ENCODE assay signal across 1 cellular context in genomic region chr17:8628172-8628571, GRCh38.
TF ChIP-seq lines count a peak whose summit lies in the region.

No MANE protein-coding gene starts in this region.

TF ChIP-seq in H1, 55 proteins besides CTCF, POLR2A, EP300 and RAD21:
- TF ChIP-seq CHD7 (IDR thresholded peaks at IDR 0.05; ENCODE audit: insufficient replicate concordance, low read length): no peak
- no peak for TF ChIP-seq KDM1A (IDR thresholded peaks at IDR 0.05; ENCODE audit: borderline replicate concordance, low read length)
- TF ChIP-seq PHF8 (conservative IDR thresholded peaks at IDR 0.05; ENCODE audit: low read depth, low read length): no peak
- no peak for TF ChIP-seq RNF2 (IDR thresholded peaks at IDR 0.05; ENCODE audit: borderline replicate concordance, low read depth, low read length, missing control alignments, poor library complexity, severe bottlenecking)
- TF ChIP-seq GABPA (IDR thresholded peaks at IDR 0.05; ENCODE audit: borderline replicate concordance, insufficient read depth, low read length): no peak
- TF ChIP-seq TBP (IDR thresholded peaks at IDR 0.05; ENCODE audit: low read depth, low read length): no peak
- no peak for TF ChIP-seq SP4 (IDR thresholded peaks at IDR 0.05; ENCODE audit: low read length)
- no peak for TF ChIP-seq USF2 (IDR thresholded peaks at IDR 0.05; ENCODE audit: low read length)
